ENCODE assay signal across 18 cellular contexts in genomic region chr13:102643656-102644055, GRCh38. TPM values are rescaled to one million over a fixed set of nuclear protein-coding genes. Genes with fewer than 3 reads are reported as not detected.
DNase-seq lines count a peak whose midpoint lies in the region; ATAC-seq and TF ChIP-seq lines count a peak whose summit lies in the region.
"Had no signal": no experiment of that assay in that cellular context is flagged by ENCODE, and none has a peak within 500 bp of the region (broad histone marks: within the 10 kb centered on the region; RNA-seq: fewer than 3 reads in every experiment).

No MANE protein-coding gene starts in this region.

- CTCF ChIA-PET in SK-N-SH (lab: Yijun Ruan, JAX) (interaction anchor here (1.1 to 1.6 kb wide), 2 partner anchors 17 to 81 kb away, joined by 3 to 4 read pairs; no protein-coding TSS in a partner anchor), mammary epithelial cell (lab: Charles Lee; ENCODE audit: low non-redundant PET) (no interaction called here)

- H3K27me3 ChIP-seq in SK-N-SH (ENCODE audit: insufficient read depth), result no peaks in the 10 kb centered on the region
- no peaks in the 10 kb centered on the region for H3K27me3 ChIP-seq in mammary epithelial cell (ENCODE audit: insufficient read depth, low read length)
- no peaks in the 10 kb centered on the region for H3K27me3 ChIP-seq in breast epithelium
- no peaks in the 10 kb centered on the region for H3K27me3 ChIP-seq in GM23248 (replicated peaks; ENCODE audit: insufficient read depth)

- peaks cover 68 to 93% of the 10 kb centered on the region in 2 experiments for H3K36me3 ChIP-seq in SK-N-SH (replicated peaks in 1 of 2; ENCODE audit: control insufficient read depth in 1 of 2, insufficient read depth in 2 of 2, low read length in 1 of 2)
- H3K36me3 ChIP-seq in mammary epithelial cell (ENCODE audit: insufficient read depth, low read length), result peaks cover 47% of the 10 kb centered on the region
- H3K36me3 ChIP-seq in breast epithelium, result peaks cover 23% of the 10 kb centered on the region
- H3K36me3 ChIP-seq in GM23248 (ENCODE audit: low read depth), result peaks cover 50% of the 10 kb centered on the region

- WGBS in SK-N-SH (ENCODE audit: low lambda C conversion rate), result 92% methylated on average over 1 of the region's 1 CpG
- WGBS in mammary epithelial cell (ENCODE audit: low coverage, missing lambda C conversion rate), result 100% methylated on average over 1 of the region's 1 CpG
- 100% methylated on average over 1 of the region's 1 CpG for WGBS in GM23248 (ENCODE audit: low coverage in 1 of 2, low lambda C conversion rate in 2 of 2, missing lambda C conversion rate in 2 of 2), 2 experiments

- DNase-seq in SK-N-SH (no peak), mammary epithelial cell (peak; percentile 3), breast epithelium (ENCODE audit: low spot score in 2 of 2) (no peak), non-pigmented ciliary epithelial cell (ENCODE audit: low read depth) (peak; percentile 5), GM23248 (no peak), NCI-H2196 treated with DMSO at 0.1 percent for 48 hours (lab: John Stamatoyannopoulos, UW; ENCODE audit: unreplicated experiment) (no peak)
- DNase-seq in activated naive CD8-positive, alpha-beta T cell treated with anti-CD3 and anti-CD28 coated beads, Interleukin-2, amount 50 U/mL, for 24 hours, result no peak
- DNase-seq: CD8-positive, alpha-beta T cell; H7; KG1; NCI-H1048; NCI-H2107; NCI-H69; NK-92 treated with Interleukin-12 subunit alpha and Interleukin-12 subunit beta, amount 100 ng/mL, for 24 hours had no signal

- H3K9ac ChIP-seq in SK-N-SH (no peak overlapping the region), mammary epithelial cell (ENCODE audit: insufficient read depth, low read length) (no peak overlapping the region), GM23248 (no peak overlapping the region)

- no peak overlapping the region for H3K27ac ChIP-seq in SK-N-SH (ENCODE audit: low read depth in 2 of 2, low read length in 1 of 2)
- H3K27ac ChIP-seq in mammary epithelial cell (ENCODE audit: insufficient read depth, low read depth, low read length), result no peak overlapping the region
- no peak overlapping the region for H3K27ac ChIP-seq in breast epithelium
- no peak overlapping the region for H3K27ac ChIP-seq in GM23248
- H3K27ac ChIP-seq: 22Rv1 had no signal

- TF ChIP-seq CTCF in SK-N-SH (IDR thresholded peaks at IDR 0.05), result no peak
- no peak for TF ChIP-seq CTCF in mammary epithelial cell (conservative IDR thresholded peaks at IDR 0.05 in 1 of 2, IDR thresholded peaks at IDR 0.05 in 1 of 2; ENCODE audit: extremely low read depth in 1 of 2, insufficient read depth in 1 of 2, low read depth in 1 of 2, low read length in 2 of 2)
- no peak for TF ChIP-seq CTCF in breast epithelium (IDR thresholded peaks at IDR 0.05)

- H2AFZ ChIP-seq in SK-N-SH (ENCODE audit: low read depth) (no peak overlapping the region), mammary epithelial cell (ENCODE audit: low read depth, low read length) (no peak overlapping the region), GM23248 (no peak overlapping the region)

- H3F3A ChIP-seq in SK-N-SH (replicated peaks; ENCODE audit: insufficient read depth), result no peaks in the 10 kb centered on the region
- no peaks in the 10 kb centered on the region; the same call in 1 of the 2 replicates for H3F3A ChIP-seq in GM23248 (ENCODE audit: insufficient read depth)

- peaks cover 15% of the 10 kb centered on the region for H3K4me1 Mint-ChIP-seq in activated naive CD8-positive, alpha-beta T cell treated with anti-CD3 and anti-CD28 coated beads, Interleukin-2, amount 50 U/mL, for 24 hours

- H3K4me3 ChIP-seq in SK-N-SH (ENCODE audit: low read depth in 2 of 2, low read length in 1 of 2) (no peak overlapping the region), mammary epithelial cell (replicated peaks in 1 of 3; ENCODE audit: insufficient read depth in 1 of 3, low read depth in 2 of 3, low read length in 3 of 3) (no peak overlapping the region), breast epithelium (no peak overlapping the region), GM23248 (no peak overlapping the region)

- no peaks in the 10 kb centered on the region for H3K27me3 Mint-ChIP-seq in activated naive CD8-positive, alpha-beta T cell treated with anti-CD3 and anti-CD28 coated beads, Interleukin-2, amount 50 U/mL, for 24 hours

- intact Hi-C loops in mammary epithelial cell (cut with micrococcal nuclease) (no loop called here), breast epithelium (cut with DNase I; ENCODE audit: low total_unique reads) (no loop called here)

- H3K36me3 Mint-ChIP-seq in activated naive CD8-positive, alpha-beta T cell treated with anti-CD3 and anti-CD28 coated beads, Interleukin-2, amount 50 U/mL, for 24 hours (ENCODE audit: low read depth), result peaks cover 61% of the 10 kb centered on the region

- H3K4me1 ChIP-seq in SK-N-SH (ENCODE audit: control insufficient read depth in 1 of 2, insufficient read depth in 2 of 2, low read depth in 1 of 2, low read length in 1 of 2) (no peaks in the 10 kb centered on the region), mammary epithelial cell (ENCODE audit: insufficient read depth, low read length) (no peaks in the 10 kb centered on the region), breast epithelium (no peaks in the 10 kb centered on the region), GM23248 (ENCODE audit: insufficient read depth) (no peaks in the 10 kb centered on the region)

- no peak for ATAC-seq in SK-N-SH treated with all-trans-retinoic acid at 6 μM for 48 hours
- no peak for ATAC-seq in activated naive CD8-positive, alpha-beta T cell treated with anti-CD3 and anti-CD28 coated beads, Interleukin-2, amount 50 U/mL, for 24 hours
- ATAC-seq: CD8-positive, alpha-beta T cell had no signal

- dilution Hi-C loops in mammary epithelial cell (cut with HindIII; ENCODE audit: low sequenced_read_pairs), result no loop called here

- H3K9me2 ChIP-seq in SK-N-SH, result no peaks in the 10 kb centered on the region
- H3K9me2 ChIP-seq in GM23248 (ENCODE audit: insufficient read depth), result no peaks in the 10 kb centered on the region

- H3K9me3 ChIP-seq in SK-N-SH (no peaks in the 10 kb centered on the region), mammary epithelial cell (replicated peaks; ENCODE audit: insufficient read depth, low read length) (no peaks in the 10 kb centered on the region), breast epithelium (no peaks in the 10 kb centered on the region), GM23248 (ENCODE audit: low read depth) (no peaks in the 10 kb centered on the region)

- no peak for TF ChIP-seq RAD21 in SK-N-SH (IDR thresholded peaks at IDR 0.05; ENCODE audit: low read length)

- H3K79me2 ChIP-seq in SK-N-SH (ENCODE audit: insufficient read depth) (no peaks in the 10 kb centered on the region), mammary epithelial cell (ENCODE audit: insufficient read depth, low read length) (no peaks in the 10 kb centered on the region), GM23248 (ENCODE audit: insufficient read depth) (no peaks in the 10 kb centered on the region)

- TF ChIP-seq EP300 in SK-N-SH (IDR thresholded peaks at IDR 0.05; ENCODE audit: borderline replicate concordance in 1 of 2, low read depth in 1 of 2, low read length in 1 of 2), result no peak

- in situ Hi-C loops in mammary epithelial cell (cut with MboI; ENCODE audit: low sequenced_read_pairs in 2 of 2), result no loop called here
- in situ Hi-C loops in GM23248 (cut with MboI), result no loop called here

- TF ChIP-seq POLR2A in breast epithelium (IDR thresholded peaks at IDR 0.05), result no peak

- H4K20me1 ChIP-seq in SK-N-SH (ENCODE audit: insufficient read depth) (no peaks in the 10 kb centered on the region), mammary epithelial cell (ENCODE audit: insufficient read depth, low read length) (no peaks in the 10 kb centered on the region), GM23248 (ENCODE audit: insufficient read depth) (no peaks in the 10 kb centered on the region)

- no TSS peak for BruUV-seq in mammary epithelial cell (replicated peaks; lab: Mats Ljungman, UMichigan)

- POLR2A ChIA-PET in SK-N-SH (lab: Yijun Ruan, JAX), result interaction anchor here (1.3 kb wide), 1 partner anchor 47 kb away, joined by 3 read pairs; the partner anchor contains the start of gene TPP2

- H3K27ac Mint-ChIP-seq in activated naive CD8-positive, alpha-beta T cell treated with anti-CD3 and anti-CD28 coated beads, Interleukin-2, amount 50 U/mL, for 24 hours, result peak overlapping the region; percentile 71
- H3K27ac Mint-ChIP-seq: CD8-positive, alpha-beta T cell had no signal

- H3K9me3 Mint-ChIP-seq in activated naive CD8-positive, alpha-beta T cell treated with anti-CD3 and anti-CD28 coated beads, Interleukin-2, amount 50 U/mL, for 24 hours, result no peaks in the 10 kb centered on the region
- H3K9me3 Mint-ChIP-seq: CD8-positive, alpha-beta T cell had no signal

- H3K4me3 Mint-ChIP-seq in activated naive CD8-positive, alpha-beta T cell treated with anti-CD3 and anti-CD28 coated beads, Interleukin-2, amount 50 U/mL, for 24 hours, result no peak overlapping the region
- H3K4me3 Mint-ChIP-seq: CD8-positive, alpha-beta T cell had no signal

- H3K4me2 ChIP-seq in SK-N-SH (no peak overlapping the region), mammary epithelial cell (ENCODE audit: insufficient read depth, low read depth, low read length) (no peak overlapping the region), GM23248 (ENCODE audit: unreplicated experiment) (no peak overlapping the region)

TF ChIP-seq in SK-N-SH, 30 proteins besides CTCF, POLR2A, EP300 and RAD21:
- no peak for TF ChIP-seq SMC3 (IDR thresholded peaks at IDR 0.05; ENCODE audit: low read depth, low read length)
- 0 out of 2 replicates have a peak, but pooled peaks have one; percentile 4 for TF ChIP-seq TCF12 (IDR thresholded peaks at IDR 0.05)
TF ChIP-seq in SK-N-SH: peak in this region for 1.

TF ChIP-seq in SK-N-SH treated with all-trans-retinoic acid at 6 μM for 48 hours, 23 proteins besides CTCF, POLR2A, EP300 and RAD21 (continues in another document):
- TF ChIP-seq ESRRG (CRISPR knock-in tag; IDR thresholded peaks at IDR 0.05) (no peak), ZNF8 (CRISPR knock-in tag; IDR thresholded peaks at IDR 0.05) (no peak)

RNA-seq across cellular contexts. Expression of gene TPP2, which starts 46.9 kb away (rescaled TPM):
- polyA plus RNA-seq in SK-N-SH (2012; rRNA removed), result 8.3 and 9.9 TPM in 2 replicates
- 10.9 and 12.6 TPM in 2 replicates for polyA plus RNA-seq in SK-N-SH (2012; cell fraction: cytosol; rRNA removed)
- 10.8 and 24.5 TPM in 2 replicates for polyA plus RNA-seq in SK-N-SH (2012; cell fraction: nucleus; rRNA removed)
- 10 to 100 TPM; 42.8 to 46.5 TPM for total RNA-seq in mammary epithelial cell
- 19.2 TPM for polyA plus RNA-seq in mammary epithelial cell
- polyA minus RNA-seq in mammary epithelial cell, result 37.5 TPM
- 10 to 100 TPM; 50.2 to 62.9 (median 51.8) TPM for total RNA-seq in breast epithelium
- total RNA-seq in GM23248 (2014; rRNA removed; shearing (Covaris generic)), result 41.3 and 50.6 TPM in 2 replicates
- 22.5 and 24.3 TPM in 2 replicates for polyA plus RNA-seq in GM23248 (2016; fragmentation: Nextera tagmentation; extraction: Ambion mirVana)

RNA-seq across cellular contexts. Expression of gene METTL21C, which starts 51.2 kb away (rescaled TPM):
- not detected in 2 replicates for polyA plus RNA-seq in SK-N-SH (2012; rRNA removed)
- not detected in 2 replicates for polyA plus RNA-seq in SK-N-SH (2012; cell fraction: cytosol; rRNA removed)
- polyA plus RNA-seq in SK-N-SH (2012; cell fraction: nucleus; rRNA removed), result not detected in 2 replicates
- not detected for total RNA-seq in mammary epithelial cell
- not detected for polyA plus RNA-seq in mammary epithelial cell
- not detected for polyA minus RNA-seq in mammary epithelial cell
- not detected for total RNA-seq in breast epithelium
- not detected in 2 replicates for total RNA-seq in GM23248 (2014; rRNA removed; shearing (Covaris generic))
- not detected in 2 replicates for polyA plus RNA-seq in GM23248 (2016; fragmentation: Nextera tagmentation; extraction: Ambion mirVana)
- total RNA-seq: CD8-positive, alpha-beta T cell; H7; M059J had no signal
- polyA plus RNA-seq: BJ had no signal

Comparison
In these comparisons a context has a peak if more than half of its experiments do, and no peak if none do; other contexts are left out.
1. DNase-seq: peak in mammary epithelial cell (single experiment) and non-pigmented ciliary epithelial cell (single experiment); none in SK-N-SH (single experiment), breast epithelium (0 of 2), activated naive CD8-positive, alpha-beta T cell treated with anti-CD3 and anti-CD28 coated beads, Interleukin-2, amount 50 U/mL, for 24 hours (single experiment), GM23248 (single experiment) and NCI-H2196 treated with DMSO at 0.1 percent for 48 hours (single experiment).